Comparison of ENCODE assay signal across 18 cellular contexts in the genomic region with DNA sequence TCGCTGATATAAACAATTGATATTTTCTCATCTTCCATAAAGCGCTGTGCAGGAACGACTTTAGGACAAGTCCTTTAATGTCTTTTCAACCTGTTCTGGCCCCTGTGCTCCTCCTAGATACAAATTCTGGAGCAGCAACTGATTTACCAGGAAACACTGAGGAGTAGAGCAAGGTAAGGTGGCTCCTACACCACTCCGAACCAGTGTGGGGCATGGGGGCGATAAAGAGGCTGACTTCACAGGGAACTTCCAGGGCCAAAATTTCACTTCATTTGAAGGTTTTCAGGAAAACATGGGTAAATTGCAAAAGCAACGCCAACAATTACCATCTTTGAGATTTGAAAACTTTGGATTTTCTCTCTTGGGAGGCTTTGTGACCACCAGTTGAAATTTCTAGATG.
DNase-seq lines count a peak whose midpoint lies in the region; ATAC-seq, FAIRE-seq and TF ChIP-seq lines count a peak whose summit lies in the region.
"Had no signal": no experiment of that assay in that cellular context is flagged by ENCODE, and none has a peak within 500 bp of the region (broad histone marks: within the 10 kb centered on the region; RNA-seq: fewer than 3 reads in every experiment).

No MANE protein-coding gene starts in this region.

- H3K79me2 ChIP-seq in H9 (ENCODE audit: insufficient read depth, low read length): no peaks in the 10 kb centered on the region

- H3K27me3 ChIP-seq in H9 (ENCODE audit: insufficient read depth, low read length) (no peaks in the 10 kb centered on the region), left ventricle myocardium inferior (ENCODE audit: low read depth) (peaks cover 10% of the 10 kb centered on the region), A673 (replicated peaks; ENCODE audit: insufficient read depth, low read depth, low read length, poor library complexity) (no peaks in the 10 kb centered on the region)
- H3K27me3 ChIP-seq: SJSA1 had no signal

- no peak overlapping the region for H3K23ac ChIP-seq in H9 (ENCODE audit: insufficient read length, low read depth, low read length)

- no peak for FAIRE-seq in A549 (lab: Jason Lieb, UNC)

- H3K36me3 Mint-ChIP-seq in H9 (ENCODE audit: insufficient read depth in 1 of 3, low read depth in 3 of 3): no peaks in the 10 kb centered on the region
- no peaks in the 10 kb centered on the region for H3K36me3 Mint-ChIP-seq in activated B cell treated with CpG ODN at 0.5 μM for 24 hours (ENCODE audit: low read depth)
- no peaks in the 10 kb centered on the region for H3K36me3 Mint-ChIP-seq in naive B cell

- H3K9me3 ChIP-seq in A549 (peaks cover 3% of the 10 kb centered on the region; the same call in 2 of the 3 replicates), H9 (ENCODE audit: control insufficient read depth, low read depth, low read length) (no peaks in the 10 kb centered on the region), left ventricle myocardium inferior (replicated peaks) (no peaks in the 10 kb centered on the region), A673 (ENCODE audit: low read depth, low read length, poor library complexity, severe bottlenecking) (no peaks in the 10 kb centered on the region)
- H3K9me3 ChIP-seq: SJSA1 had no signal

- no peak overlapping the region for H3K14ac ChIP-seq in H9 (ENCODE audit: insufficient read depth, low read length)

- H2BK5ac ChIP-seq in H9 (ENCODE audit: insufficient read length, low read length): no peak overlapping the region

- H3K4me1 ChIP-seq in A549 (peaks cover 75% of the 10 kb centered on the region), H9 (ENCODE audit: insufficient read depth, low read length) (peaks cover 3% of the 10 kb centered on the region; the same call in 1 of the 2 replicates), left ventricle myocardium inferior (peaks cover 19% of the 10 kb centered on the region), A673 (ENCODE audit: insufficient read depth, low read length, poor library complexity, severe bottlenecking) (peaks cover 24% of the 10 kb centered on the region)

- no peak overlapping the region for H3K56ac ChIP-seq in H9 (ENCODE audit: insufficient read length, low read depth, low read length)

- no peak overlapping the region; the same call in 2 of the 3 replicates for H3K4me2 ChIP-seq in A549
- no peak overlapping the region for H3K4me2 ChIP-seq in H9 (ENCODE audit: insufficient read depth, insufficient read length, low read length)

- TF ChIP-seq EP300 in A549 (IDR thresholded peaks at IDR 0.05): no peak

- BruUV-seq in A673 (replicated peaks; lab: Mats Ljungman, UMichigan): no TSS peak

- H2BK15ac ChIP-seq in H9 (ENCODE audit: low read depth, low read length): no peak overlapping the region

- WGBS in A549 (ENCODE audit: missing lambda C conversion rate): 86% methylated on average over 6 of the region's 6 CpGs
- WGBS in H9 (ENCODE audit: extremely low coverage, insufficient read length, low lambda C conversion rate): no CpG with 5 or more reads among the region's 6 CpGs

- no peak overlapping the region for H4K8ac ChIP-seq in H9 (replicated peaks; ENCODE audit: insufficient read length, low read depth, low read length)

- H3K27ac ChIP-seq in A549: peak overlapping the region; percentile 89 to 92
- no peak overlapping the region for H3K27ac ChIP-seq in H9 (ENCODE audit: insufficient read length, low read depth, low read length)
- H3K27ac ChIP-seq in left ventricle myocardium inferior (replicated peaks): no peak overlapping the region
- no peak overlapping the region for H3K27ac ChIP-seq in A673 (ENCODE audit: low read depth, low read length, poor library complexity, severe bottlenecking)
- H3K27ac ChIP-seq: SJSA1 had no signal

- ATAC-seq in A549 (no peak), activated B cell treated with CpG ODN at 0.5 μM for 24 hours (ENCODE audit: low read depth) (no peak), naive B cell (ENCODE audit: low read depth in 2 of 2) (no peak)
- ATAC-seq: HCT116 had no signal

- H4K20me1 ChIP-seq in H9 (ENCODE audit: control insufficient read depth, insufficient read depth, insufficient read length): no peaks in the 10 kb centered on the region

- H2AFZ ChIP-seq in H9 (ENCODE audit: low read length): no peak overlapping the region

- H2BK12ac ChIP-seq in H9 (ENCODE audit: insufficient read length, low read depth, low read length): no peak overlapping the region

- H3K27ac Mint-ChIP-seq in H9 (no peak overlapping the region; a peak in 1 of 7 replicates), activated B cell treated with CpG ODN at 0.5 μM for 24 hours (peak overlapping the region; percentile 86), naive B cell (peak overlapping the region in 4 of 6 donors; percentile 63 to 91 (median 80))

- CTCF ChIA-PET in A549 (lab: Yijun Ruan, JAX) (interaction anchor here (1.0 kb wide), 1 partner anchor 119 kb away, joined by 3 read pairs; no protein-coding TSS in a partner anchor), activated B cell treated with CpG ODN at 0.5 μM for 24 hours (lab: Charles Lee) (no interaction called here), A673 (lab: Charles Lee) (no interaction called here)

- no peak overlapping the region for H3K4me3 Mint-ChIP-seq in H9
- no peak overlapping the region for H3K4me3 Mint-ChIP-seq in activated B cell treated with CpG ODN at 0.5 μM for 24 hours
- H3K4me3 Mint-ChIP-seq in naive B cell: peak overlapping the region in 4 of 8 donors; percentile 17 to 63 (median 31)

- H3K36me3 ChIP-seq in left ventricle myocardium inferior: no peaks in the 10 kb centered on the region
- H3K36me3 ChIP-seq in A673 (ENCODE audit: insufficient read depth, low read length, poor library complexity, severe bottlenecking): no peaks in the 10 kb centered on the region
- H3K36me3 ChIP-seq: SJSA1 had no signal

- H3K9ac ChIP-seq in H9 (ENCODE audit: extremely low read depth, insufficient read length, low read length): no peak overlapping the region

- no peak overlapping the region for H2BK120ac ChIP-seq in H9 (ENCODE audit: low read depth, low read length, poor library complexity, severe bottlenecking)

- H3K18ac ChIP-seq in H9 (ENCODE audit: insufficient read length, low read depth, low read length): no peak overlapping the region

- H3K79me1 ChIP-seq in H9 (ENCODE audit: insufficient read depth, low read depth, low read length, poor library complexity, severe bottlenecking): no peaks in the 10 kb centered on the region

- H3K4me3 ChIP-seq in A549: no peak overlapping the region
- H3K4me3 ChIP-seq in left ventricle myocardium inferior: no peak overlapping the region
- no peak overlapping the region for H3K4me3 ChIP-seq in A673 (ENCODE audit: low read depth, low read length, poor library complexity, severe bottlenecking)
- H3K4me3 ChIP-seq: SJSA1 had no signal

- H3K4me1 Mint-ChIP-seq in H9 (peaks cover 27 to 45% of the 10 kb centered on the region in 2 experiments), activated B cell treated with CpG ODN at 0.5 μM for 24 hours (peaks cover 92% of the 10 kb centered on the region), naive B cell (peaks cover 71 to 92% (median 81%) of the 10 kb centered on the region in 3 donors)

- TF ChIP-seq CTCF in A549 (IDR thresholded peaks at IDR 0.05): no peak
- TF ChIP-seq CTCF in H9 (conservative IDR thresholded peaks at IDR 0.05): peak; percentile 34; the same call in 2 of the 3 replicates
- no peak for TF ChIP-seq CTCF in activated B cell treated with CpG ODN at 0.5 μM for 24 hours (IDR thresholded peaks at IDR 0.05)
- TF ChIP-seq CTCF in left ventricle myocardium inferior (IDR thresholded peaks at IDR 0.05; ENCODE audit: borderline replicate concordance): no peak
- no peak for TF ChIP-seq CTCF in A673 (conservative IDR thresholded peaks at IDR 0.05; ENCODE audit: low read depth, low read length)

- H4K5ac ChIP-seq in H9 (ENCODE audit: insufficient read length, low read depth, low read length): no peak overlapping the region

- peaks cover 2% of the 10 kb centered on the region for H3K23me2 ChIP-seq in H9 (ENCODE audit: insufficient read length, low read depth, low read length, poor library complexity, severe bottlenecking)

- H2AK5ac ChIP-seq in H9 (ENCODE audit: insufficient read length, low read length): no peak overlapping the region

- POLR2A ChIA-PET in A549 (lab: Yijun Ruan, JAX): no interaction called here
- POLR2A ChIA-PET in activated B cell treated with CpG ODN at 0.5 μM for 24 hours (lab: Charles Lee): no interaction called here
- POLR2A ChIA-PET in A673 (lab: Charles Lee; ENCODE audit: low non-redundant PET): no interaction called here

- H4K91ac ChIP-seq in H9 (ENCODE audit: insufficient read length, low read depth, low read length): no peak overlapping the region

- no peak overlapping the region for H3K4ac ChIP-seq in H9 (ENCODE audit: low read depth, low read length)

- DNase-seq in A549 (ENCODE audit: low read depth in 1 of 2, low spot score in 1 of 2): no peak
- no peak for DNase-seq in H9
- DNase-seq in activated B cell treated with CpG ODN at 0.5 μM for 24 hours: no peak
- no peak for DNase-seq in naive B cell
- DNase-seq in left ventricle myocardium inferior: no peak
- no peak for DNase-seq in NCI-H2171 (lab: John Stamatoyannopoulos, UW)
- DNase-seq in activated effector memory CD4-positive, alpha-beta T cell treated with anti-CD3 and anti-CD28 coated beads, Interleukin-2, amount 50 U/mL, for 16 hours: no peak
- no peak for DNase-seq in A673 (ENCODE audit: low spot score)
- DNase-seq: 8988T, C1 segment of cervical spinal cord, COR-L47, KBM-7, NCI-H1417 treated with DMSO at 0.1 percent for 48 hours, NCI-H2029, NCI-H2171 treated with DMSO at 0.1 percent for 48 hours, NCI-H748 treated with DMSO at 0.1 percent for 48 hours had no signal

- no peak for TF ChIP-seq RAD21 in A549 (conservative IDR thresholded peaks at IDR 0.05 in 1 of 2, IDR thresholded peaks at IDR 0.05 in 1 of 2)

- no peaks in the 10 kb centered on the region for H3K27me3 Mint-ChIP-seq in H9 (ENCODE audit: low read depth)
- H3K27me3 Mint-ChIP-seq in activated B cell treated with CpG ODN at 0.5 μM for 24 hours: no peaks in the 10 kb centered on the region
- H3K27me3 Mint-ChIP-seq in naive B cell: no peaks in the 10 kb centered on the region

- no peak overlapping the region for H2BK20ac ChIP-seq in H9 (ENCODE audit: low read depth, low read length, poor library complexity, severe bottlenecking)

- no peak overlapping the region for H3T11ph ChIP-seq in H9 (ENCODE audit: low read length)

- intact Hi-C loops in activated B cell treated with CpG ODN at 0.5 μM for 24 hours (cut with micrococcal nuclease): loop anchor here (2.0 kb wide), 1 partner anchor 17 kb away; no protein-coding TSS in a partner anchor
- intact Hi-C loops in left ventricle myocardium inferior (cut with micrococcal nuclease): no loop called here
- intact Hi-C loops in A673 (cut with micrococcal nuclease; ENCODE audit: unreplicated experiment): no loop called here

- no peaks in the 10 kb centered on the region for H3K9me3 Mint-ChIP-seq in H9
- peaks cover 2% of the 10 kb centered on the region for H3K9me3 Mint-ChIP-seq in activated B cell treated with CpG ODN at 0.5 μM for 24 hours
- H3K9me3 Mint-ChIP-seq in naive B cell: peaks cover 0 to 4% (median 0%) of the 10 kb centered on the region in 7 donors

- TF ChIP-seq POLR2A in A549 (IDR thresholded peaks at IDR 0.05; ENCODE audit: low read length): no peak

TF ChIP-seq in A549, 52 proteins besides CTCF, POLR2A, EP300 and RAD21 (continues in another document):
- TF ChIP-seq MAZ (IDR thresholded peaks at IDR 0.05; ENCODE audit: borderline replicate concordance, low read depth, low read length) (no peak), RFX5 (IDR thresholded peaks at IDR 0.05) (no peak), MAFK (IDR thresholded peaks at IDR 0.05; ENCODE audit: partially characterized antibody) (no peak)

Comparison
In these comparisons a context has a peak if more than half of its experiments do, and no peak if none do; other contexts are left out.
1. H3K27ac ChIP-seq: peak in A549 (2 of 2); none in H9 (single experiment), left ventricle myocardium inferior (single experiment) and A673 (single experiment).
2. H3K27ac Mint-ChIP-seq: peak in activated B cell treated with CpG ODN at 0.5 μM for 24 hours (single experiment) and naive B cell (4 of 6); none in H9 (0 of 3).